In genomic region chr5:175922192-175922885, GRCh38 we compare ENCODE assay signal across 15 cellular contexts. TPM values are rescaled to one million over a fixed set of nuclear protein-coding genes. Genes with fewer than 3 reads are reported as not detected.
DNase-seq lines count a peak whose midpoint lies in the region; ATAC-seq and TF ChIP-seq lines count a peak whose summit lies in the region.
"Had no signal": no experiment of that assay in that cellular context is flagged by ENCODE, and none has a peak within 500 bp of the region (broad histone marks: within the 10 kb centered on the region; RNA-seq: fewer than 3 reads in every experiment).

No MANE protein-coding gene starts in this region.

- CTCF ChIA-PET in AG04450 (lab: Charles Lee) = interaction anchor here (0.6 to 2.1 kb wide), 4 partner anchors 16 to 430 kb away, joined by 3 to 9 read pairs (median 6); no protein-coding TSS in a partner anchor

- H3K27me3 Mint-ChIP-seq in type B pancreatic cell = no peaks in the 10 kb centered on the region
- H3K27me3 Mint-ChIP-seq: progenitor cell of endocrine pancreas had no signal

- no peaks in the 10 kb centered on the region for H3K9me3 Mint-ChIP-seq in type B pancreatic cell

- H3K27ac Mint-ChIP-seq in type B pancreatic cell = no peak overlapping the region
- H3K27ac Mint-ChIP-seq: progenitor cell of endocrine pancreas had no signal

- peak overlapping the region; percentile 91 for H3K27ac ChIP-seq in AG04450 (ENCODE audit: low read depth, low read length)
- H3K27ac ChIP-seq: lower lobe of right lung had no signal

- H3K9me3 ChIP-seq in AG04450 (ENCODE audit: control insufficient read depth, insufficient read depth, low read length) = no peaks in the 10 kb centered on the region
- H3K9me3 ChIP-seq: lower lobe of right lung had no signal

- H3K4me3 ChIP-seq in AG04450 (ENCODE audit: low read depth, low read length) = no peak overlapping the region
- H3K4me3 ChIP-seq in cardiac fibroblast (replicated peaks in 1 of 2; ENCODE audit: low read depth in 2 of 2, low read length in 2 of 2) = no peak overlapping the region
- H3K4me3 ChIP-seq: lower lobe of right lung had no signal

- DNase-seq in AG04450 (ENCODE audit: low read depth, low spot score) = peak; percentile 93
- peak; percentile 90 for DNase-seq in HS-27A (ENCODE audit: low read depth)
- peak; percentile 67 to 96 for DNase-seq in cardiac fibroblast (ENCODE audit: low read depth in 2 of 2)
- DNase-seq in kidney tubule cell (ENCODE audit: low spot score) = peak; percentile 86
- no peak for DNase-seq in type B pancreatic cell (ENCODE audit: extremely low spot score, unreplicated experiment)
- DNase-seq in NCI-H526 treated with DMSO at 0.1 percent for 48 hours (lab: John Stamatoyannopoulos, UW) = no peak
- DNase-seq in UCSD-AML1 (lab: John Stamatoyannopoulos, UW; ENCODE audit: unreplicated experiment) = no peak
- DNase-seq: activated CD8-positive, alpha-beta memory T cell treated with anti-CD3 and anti-CD28 coated beads, Interleukin-2, amount 50 U/mL, for 4 hours; C1 segment of cervical spinal cord; Kasumi-1; lower lobe of right lung had no signal

- no peaks in the 10 kb centered on the region for H3K36me3 Mint-ChIP-seq in type B pancreatic cell

- POLR2A ChIA-PET in AG04450 (lab: Yijun Ruan, JAX) = no interaction called here

- no peaks in the 10 kb centered on the region for H3K27me3 ChIP-seq in AG04450 (ENCODE audit: control insufficient read depth, insufficient read depth, low read length)

- ATAC-seq in GM19328 (IDR thresholded peaks at IDR 0.05; ENCODE audit: unreplicated experiment) = no peak
- ATAC-seq: Panc1 had no signal

- no peak for TF ChIP-seq CTCF in AG04450 (IDR thresholded peaks at IDR 0.05; ENCODE audit: low read depth, low read length)
- TF ChIP-seq CTCF in cardiac fibroblast (IDR thresholded peaks at IDR 0.05; ENCODE audit: low read depth, low read length) = no peak
- TF ChIP-seq CTCF in type B pancreatic cell (conservative IDR thresholded peaks at IDR 0.05) = no peak

- no peak overlapping the region for H3K4me3 Mint-ChIP-seq in type B pancreatic cell

- no peaks in the 10 kb centered on the region for H3K4me1 Mint-ChIP-seq in type B pancreatic cell (ENCODE audit: unreplicated experiment)

RNA-seq across cellular contexts. Expression of gene THOC3, which starts 45.8 kb away (rescaled TPM):
- 43.9 and 46.6 TPM in 2 replicates for polyA plus RNA-seq in AG04450 (2011; rRNA removed)
- polyA minus RNA-seq in AG04450 (2011; rRNA and poly(A)+ RNA removed) = 25.8 and 27.1 TPM in 2 replicates
- total RNA-seq in type B pancreatic cell (ENCODE audit: low replicate concordance) = 77.0 and 80.6 TPM in 2 replicates

RNA-seq across cellular contexts. Expression of gene CPLX2, which starts 51.0 kb away (rescaled TPM):
- polyA plus RNA-seq in AG04450 (2011; rRNA removed) = 0.02 and 0.50 TPM in 2 replicates
- 0.09 and 0.14 TPM in 2 replicates for polyA minus RNA-seq in AG04450 (2011; rRNA and poly(A)+ RNA removed)
- 2.4 and 5.5 TPM in 2 replicates for total RNA-seq in type B pancreatic cell (ENCODE audit: low replicate concordance)
- total RNA-seq: esophagus mucosa had no signal

Comparison
In these comparisons a context has a peak if more than half of its experiments do, and no peak if none do; other contexts are left out.
1. DNase-seq: peak in AG04450 (single experiment), HS-27A (single experiment), cardiac fibroblast (2 of 2) and kidney tubule cell (single experiment); none in type B pancreatic cell (single experiment), NCI-H526 treated with DMSO at 0.1 percent for 48 hours (single experiment) and UCSD-AML1 (single experiment).